ENCODE assay signal across 13 cellular contexts in the genomic region with DNA sequence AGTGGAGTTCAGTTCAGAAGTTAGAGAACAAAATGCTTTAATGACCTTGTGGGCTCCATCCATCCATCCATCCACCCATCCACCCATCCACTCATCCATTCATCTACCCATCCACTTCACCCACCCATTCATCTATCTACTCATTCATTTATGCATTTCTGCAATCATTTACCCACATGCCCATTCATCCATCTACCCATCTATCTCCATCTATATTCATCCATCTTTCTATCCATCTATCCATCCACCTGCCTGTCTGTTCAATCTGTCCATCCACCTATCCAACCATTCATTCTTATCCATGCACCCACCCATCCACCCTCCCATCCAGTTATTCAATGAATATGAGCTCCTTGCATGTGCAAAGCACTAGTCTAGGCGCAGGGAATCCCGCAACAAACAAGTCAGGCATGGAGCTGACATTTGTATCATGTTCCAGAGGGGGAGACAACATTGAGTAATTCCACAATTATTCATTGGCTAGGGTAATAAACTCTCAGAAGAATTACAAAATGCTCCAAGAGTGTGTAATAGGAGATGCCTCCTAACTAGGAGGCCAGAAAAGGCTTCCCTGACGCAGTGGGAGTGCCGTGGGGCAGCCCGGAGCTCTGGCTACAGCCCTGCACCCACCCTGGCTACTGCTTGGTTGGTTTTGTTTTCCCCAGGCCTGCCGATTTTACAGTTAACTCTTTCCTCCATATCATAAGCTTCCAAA.
DNase-seq lines count a peak whose midpoint lies in the region; ATAC-seq, FAIRE-seq and TF ChIP-seq lines count a peak whose summit lies in the region.
"Had no signal": no experiment of that assay in that cellular context is flagged by ENCODE, and none has a peak within 500 bp of the region (broad histone marks: within the 10 kb centered on the region; RNA-seq: fewer than 3 reads in every experiment).

No MANE protein-coding gene starts in this region.

- H3K27me3 ChIP-seq in bronchial epithelial cell (ENCODE audit: control insufficient read depth, insufficient read depth, low read length) (no peaks in the 10 kb centered on the region), stomach smooth muscle (ENCODE audit: control insufficient read depth in 1 of 2, insufficient read depth in 2 of 2, low read length in 2 of 2) (no peaks in the 10 kb centered on the region)

- DNase-seq in HFFc6 = peak; percentile 92
- peak; percentile 70 for DNase-seq in bronchial epithelial cell (ENCODE audit: low read depth)
- peak; percentile 84 for DNase-seq in kidney glomerular epithelial cell (lab: John Stamatoyannopoulos, UW)
- no peak for DNase-seq in SW480 (ENCODE audit: low spot score)
- DNase-seq in T-helper 1 cell = no peak
- no peak for DNase-seq in SKM-1 treated with dmso at 0.1 percent for 144 hours (lab: John Stamatoyannopoulos, UW; ENCODE audit: unreplicated experiment)
- DNase-seq: GOT3, small intestine had no signal

- H3K4me1 Mint-ChIP-seq in HFFc6 (ENCODE audit: low read depth) = peaks cover 75% of the 10 kb centered on the region

- H3K9ac ChIP-seq in stomach smooth muscle (ENCODE audit: low read length in 2 of 2) = no peak overlapping the region

- peaks cover 64% of the 10 kb centered on the region for H3K4me1 ChIP-seq in stomach smooth muscle (ENCODE audit: control insufficient read depth, insufficient read depth, low read length)

- H3K9me3 ChIP-seq in stomach smooth muscle (ENCODE audit: control insufficient read depth in 2 of 2, low read length in 2 of 2) = peaks cover 0 to 2% of the 10 kb centered on the region in 2 donors

- no peaks in the 10 kb centered on the region for H3K9me3 Mint-ChIP-seq in HFFc6

- no peaks in the 10 kb centered on the region; the same call in 1 of the 2 replicates for H3K27me3 Mint-ChIP-seq in HFFc6 (ENCODE audit: insufficient read depth)

- TF ChIP-seq CTCF in HFFc6 (IDR thresholded peaks at IDR 0.05) = peak; percentile 25; the same call in 1 of the 2 replicates
- TF ChIP-seq CTCF in bronchial epithelial cell (IDR thresholded peaks at IDR 0.05; ENCODE audit: insufficient read depth, low read length, severe bottlenecking) = no peak

- peak overlapping the region; percentile 73 for H3K4me3 Mint-ChIP-seq in HFFc6

- H3K4me3 ChIP-seq in bronchial epithelial cell (ENCODE audit: low read depth, low read length) (no peak overlapping the region), stomach smooth muscle (ENCODE audit: low read length in 2 of 2) (peak overlapping the region in 1 of 2 donors; percentile 15)
- H3K4me3 ChIP-seq: K562 had no signal

- peaks cover 7% of the 10 kb centered on the region; the same call in 1 of the 2 replicates for H3K36me3 Mint-ChIP-seq in HFFc6 (ENCODE audit: low read depth)

- H3K27ac ChIP-seq in stomach smooth muscle (ENCODE audit: low read length) = peak overlapping the region; percentile 53

- H3K36me3 ChIP-seq in bronchial epithelial cell (ENCODE audit: control insufficient read depth, insufficient read depth, low read length) (no peaks in the 10 kb centered on the region), stomach smooth muscle (ENCODE audit: control insufficient read depth in 2 of 2, insufficient read depth in 2 of 2, low read length in 2 of 2) (no peaks in the 10 kb centered on the region)

- FAIRE-seq in bronchial epithelial cell (lab: Jason Lieb, UNC) = no peak
- FAIRE-seq: frontal cortex, K562, RCC 7860, small intestine had no signal

- ATAC-seq in GM21367 (IDR thresholded peaks at IDR 0.05; ENCODE audit: unreplicated experiment) = no peak

- H3K27ac Mint-ChIP-seq in HFFc6 = peak overlapping the region; percentile 91

Comparison
In these comparisons a context has a peak if more than half of its experiments do, and no peak if none do; other contexts are left out.
1. DNase-seq: peak in HFFc6 (single experiment), bronchial epithelial cell (single experiment) and kidney glomerular epithelial cell (single experiment); none in SW480 (single experiment), T-helper 1 cell (0 of 5) and SKM-1 treated with dmso at 0.1 percent for 144 hours (single experiment).